In genomic region chr9:8825600-8826147, GRCh38 we compare ENCODE assay signal across 24 cellular contexts.
DNase-seq lines count a peak whose midpoint lies in the region; ATAC-seq and TF ChIP-seq lines count a peak whose summit lies in the region.
"Had no signal": no experiment of that assay in that cellular context is flagged by ENCODE, and none has a peak within 500 bp of the region (broad histone marks: within the 10 kb centered on the region; RNA-seq: fewer than 3 reads in every experiment).

No MANE protein-coding gene starts in this region.

- H3K79me1 ChIP-seq in H9 (ENCODE audit: insufficient read depth, low read depth, low read length, poor library complexity, severe bottlenecking) = no peaks in the 10 kb centered on the region

- H3K27me3 Mint-ChIP-seq in H9 (ENCODE audit: low read depth) (no peaks in the 10 kb centered on the region), osteocyte (ENCODE audit: unreplicated experiment) (no peaks in the 10 kb centered on the region)
- H3K27me3 Mint-ChIP-seq: activated CD4-positive, alpha-beta memory T cell treated with anti-CD3 and anti-CD28 coated beads, Interleukin-2, amount 10 ng/mL, durations not matched to agents 7 days and 5 days had no signal

- no peak overlapping the region for H2BK120ac ChIP-seq in H9 (ENCODE audit: low read depth, low read length, poor library complexity, severe bottlenecking)

- peak overlapping the region; percentile 11 for H3K4me3 ChIP-seq in fibroblast of the aortic adventitia (ENCODE audit: low read depth, low read length)
- H3K4me3 ChIP-seq in neuron (ENCODE audit: low read length) = no peak overlapping the region
- no peak overlapping the region for H3K4me3 ChIP-seq in left lung
- H3K4me3 ChIP-seq: BLaER1, GM12878, hepatocyte had no signal

- no peak overlapping the region for H4K91ac ChIP-seq in H9 (ENCODE audit: insufficient read length, low read depth, low read length)

- no peak overlapping the region for H3K9ac ChIP-seq in H9 (ENCODE audit: extremely low read depth, insufficient read length, low read length)
- H3K9ac ChIP-seq: BLaER1 had no signal

- H2BK5ac ChIP-seq in H9 (ENCODE audit: insufficient read length, low read length) = no peak overlapping the region

- no peak overlapping the region for H4K5ac ChIP-seq in H9 (ENCODE audit: insufficient read length, low read depth, low read length)

- peak overlapping the region in 2 of 3 experiments; percentile 50 to 82; a peak in 3 of 7 replicates for H3K27ac Mint-ChIP-seq in H9
- no peak overlapping the region for H3K27ac Mint-ChIP-seq in osteocyte (ENCODE audit: unreplicated experiment)
- H3K27ac Mint-ChIP-seq: activated CD4-positive, alpha-beta memory T cell treated with anti-CD3 and anti-CD28 coated beads, Interleukin-2, amount 10 ng/mL, durations not matched to agents 7 days and 5 days; activated naive CD4-positive, alpha-beta T cell treated with anti-CD3 and anti-CD28 coated beads, Interleukin-2, amount 50 U/mL, for 72 hours; activated T-helper 2 cell treated with anti-CD3 and anti-CD28 coated beads, Interferon-gamma antibody, Interleukin-2, Interleukin-4, amounts not matched to agents 10 μg/mL and 5 μg/mL and 100 μg/mL, durations not matched to agents 14 hours and 24 hours and 36 hours had no signal

- peak overlapping the region; percentile 52 for H2BK12ac ChIP-seq in H9 (ENCODE audit: insufficient read length, low read depth, low read length)

- H2AFZ ChIP-seq in H9 (ENCODE audit: low read length) = no peak overlapping the region
- peak overlapping the region; percentile 21 for H2AFZ ChIP-seq in neuron (ENCODE audit: low read depth, low read length)
- H2AFZ ChIP-seq: hepatocyte had no signal

- no CpG with 5 or more reads among the region's 3 CpGs for WGBS in H9 (ENCODE audit: extremely low coverage, insufficient read length, low lambda C conversion rate)

- DNase-seq in H9 (peak; percentile 43), RPMI7951 (ENCODE audit: low read depth) (peak; percentile 9), fibroblast of the aortic adventitia (ENCODE audit: low read depth) (peak; percentile 26), left lung (no peak), osteocyte (ENCODE audit: extremely low spot score, unreplicated experiment) (no peak)
- DNase-seq: activated CD4-positive, alpha-beta memory T cell treated with anti-CD3 and anti-CD28 coated beads, Interleukin-2, amount 10 ng/mL, durations not matched to agents 7 days and 5 days; cerebellar nuclear complex; DMS79 treated with DMSO at 0.1 percent for 48 hours; gastrocnemius medialis; H7; IMR-90; NCI-H2029 treated with DMSO at 0.1 percent for 48 hours; NCI-H446 treated with DMSO at 0.1 percent for 48 hours; nucleus accumbens; retina; substantia nigra had no signal

- no peak overlapping the region for H3K23ac ChIP-seq in H9 (ENCODE audit: insufficient read length, low read depth, low read length)

- no peak overlapping the region for H2BK15ac ChIP-seq in H9 (ENCODE audit: low read depth, low read length)

- H2BK20ac ChIP-seq in H9 (ENCODE audit: low read depth, low read length, poor library complexity, severe bottlenecking) = no peak overlapping the region

- no peaks in the 10 kb centered on the region for H3K23me2 ChIP-seq in H9 (ENCODE audit: insufficient read length, low read depth, low read length, poor library complexity, severe bottlenecking)

- no peak overlapping the region for H2AK5ac ChIP-seq in H9 (ENCODE audit: insufficient read length, low read length)

- H3K4me3 Mint-ChIP-seq in H9 (no peak overlapping the region), osteocyte (ENCODE audit: unreplicated experiment) (no peak overlapping the region)
- H3K4me3 Mint-ChIP-seq: activated CD4-positive, alpha-beta memory T cell treated with anti-CD3 and anti-CD28 coated beads, Interleukin-2, amount 10 ng/mL, durations not matched to agents 7 days and 5 days had no signal

- peak overlapping the region; percentile 36 for H3K27ac ChIP-seq in H9 (ENCODE audit: insufficient read length, low read depth, low read length)
- H3K27ac ChIP-seq in left lung = peak overlapping the region in 1 of 2 donors; percentile 54
- H3K27ac ChIP-seq: BLaER1, gastrocnemius medialis, hepatocyte, HL-60 had no signal

- no peaks in the 10 kb centered on the region for H3K79me2 ChIP-seq in H9 (ENCODE audit: insufficient read depth, low read length)
- H3K79me2 ChIP-seq: hepatocyte had no signal

- H3K18ac ChIP-seq in H9 (ENCODE audit: insufficient read length, low read depth, low read length) = no peak overlapping the region

- H3K36me3 Mint-ChIP-seq in H9 (ENCODE audit: insufficient read depth in 1 of 3, low read depth in 3 of 3) = peaks cover 0 to 3% (median 2%) of the 10 kb centered on the region in 3 experiments; a peak in 5 of 7 replicates
- no peaks in the 10 kb centered on the region for H3K36me3 Mint-ChIP-seq in osteocyte (ENCODE audit: unreplicated experiment)
- H3K36me3 Mint-ChIP-seq: activated naive CD4-positive, alpha-beta T cell treated with anti-CD3 and anti-CD28 coated beads, Interleukin-2, amount 50 U/mL, for 72 hours had no signal

- no peak overlapping the region for H3K4ac ChIP-seq in H9 (ENCODE audit: low read depth, low read length)

- H3K14ac ChIP-seq in H9 (ENCODE audit: insufficient read depth, low read length) = no peak overlapping the region

- H3T11ph ChIP-seq in H9 (ENCODE audit: low read length) = no peak overlapping the region

- no peak for TF ChIP-seq CTCF in H9 (conservative IDR thresholded peaks at IDR 0.05)
- TF ChIP-seq CTCF in fibroblast of the aortic adventitia (IDR thresholded peaks at IDR 0.05; ENCODE audit: insufficient read depth, low read length) = no peak
- no peak for TF ChIP-seq CTCF in left lung (IDR thresholded peaks at IDR 0.05)
- no peak for TF ChIP-seq CTCF in osteocyte (IDR thresholded peaks at IDR 0.05)

- H3K9me3 Mint-ChIP-seq in H9 (no peaks in the 10 kb centered on the region), osteocyte (ENCODE audit: unreplicated experiment) (peaks cover 5% of the 10 kb centered on the region)
- H3K9me3 Mint-ChIP-seq: activated T-helper 2 cell treated with anti-CD3 and anti-CD28 coated beads, Interferon-gamma antibody, Interleukin-2, Interleukin-4, amounts not matched to agents 10 μg/mL and 5 μg/mL and 100 μg/mL, durations not matched to agents 14 hours and 24 hours and 36 hours had no signal

- H3K4me1 Mint-ChIP-seq in H9 = peaks cover 37 to 42% of the 10 kb centered on the region in 2 experiments
- H3K4me1 Mint-ChIP-seq in osteocyte (ENCODE audit: unreplicated experiment) = no peaks in the 10 kb centered on the region

- H3K27me3 ChIP-seq in H9 (ENCODE audit: insufficient read depth, low read length) = no peaks in the 10 kb centered on the region
- no peaks in the 10 kb centered on the region for H3K27me3 ChIP-seq in neuron (ENCODE audit: insufficient read depth, low read length)
- no peaks in the 10 kb centered on the region for H3K27me3 ChIP-seq in left lung
- H3K27me3 ChIP-seq: BLaER1, gastrocnemius medialis, hepatocyte had no signal

- no peak for ATAC-seq in left lung
- ATAC-seq in HG02973 (IDR thresholded peaks at IDR 0.05; ENCODE audit: unreplicated experiment) = no peak
- ATAC-seq: activated naive CD4-positive, alpha-beta T cell treated with anti-CD3 and anti-CD28 coated beads, Interleukin-2, amount 50 U/mL, for 72 hours; gastrocnemius medialis; GM12878 had no signal

- no peak overlapping the region for H4K8ac ChIP-seq in H9 (replicated peaks; ENCODE audit: insufficient read length, low read depth, low read length)

- no peak overlapping the region for H3K56ac ChIP-seq in H9 (ENCODE audit: insufficient read length, low read depth, low read length)

- intact Hi-C loops in left lung (cut with DNase I) = no loop called here

- H3K36me3 ChIP-seq in neuron (ENCODE audit: insufficient read depth, low read length) (no peaks in the 10 kb centered on the region), left lung (no peaks in the 10 kb centered on the region)
- H3K36me3 ChIP-seq: BLaER1, gastrocnemius medialis had no signal

- H4K20me1 ChIP-seq in H9 (ENCODE audit: control insufficient read depth, insufficient read depth, insufficient read length) = no peaks in the 10 kb centered on the region
- H4K20me1 ChIP-seq: BLaER1 had no signal

- peaks cover 9% of the 10 kb centered on the region for H3K4me1 ChIP-seq in H9 (ENCODE audit: insufficient read depth, low read length)
- H3K4me1 ChIP-seq in neuron (ENCODE audit: insufficient read depth, low read length) = peaks cover 14% of the 10 kb centered on the region
- no peaks in the 10 kb centered on the region for H3K4me1 ChIP-seq in left lung
- H3K4me1 ChIP-seq: BLaER1, gastrocnemius medialis had no signal

- H3K4me2 ChIP-seq in H9 (ENCODE audit: insufficient read depth, insufficient read length, low read length) = no peak overlapping the region
- H3K4me2 ChIP-seq: BLaER1, hepatocyte had no signal

- H3K9me3 ChIP-seq in H9 (ENCODE audit: control insufficient read depth, low read depth, low read length) (no peaks in the 10 kb centered on the region), neuron (ENCODE audit: low read length) (no peaks in the 10 kb centered on the region), left lung (no peaks in the 10 kb centered on the region)
- H3K9me3 ChIP-seq: BLaER1, gastrocnemius medialis had no signal

Comparison
In these comparisons a context has a peak if more than half of its experiments do, and no peak if none do; other contexts are left out.
1. DNase-seq: peak in H9 (single experiment), RPMI7951 (single experiment) and fibroblast of the aortic adventitia (single experiment); none in left lung (0 of 2) and osteocyte (single experiment).